Comparison of ENCODE assay signal across 18 cellular contexts in the genomic region with DNA sequence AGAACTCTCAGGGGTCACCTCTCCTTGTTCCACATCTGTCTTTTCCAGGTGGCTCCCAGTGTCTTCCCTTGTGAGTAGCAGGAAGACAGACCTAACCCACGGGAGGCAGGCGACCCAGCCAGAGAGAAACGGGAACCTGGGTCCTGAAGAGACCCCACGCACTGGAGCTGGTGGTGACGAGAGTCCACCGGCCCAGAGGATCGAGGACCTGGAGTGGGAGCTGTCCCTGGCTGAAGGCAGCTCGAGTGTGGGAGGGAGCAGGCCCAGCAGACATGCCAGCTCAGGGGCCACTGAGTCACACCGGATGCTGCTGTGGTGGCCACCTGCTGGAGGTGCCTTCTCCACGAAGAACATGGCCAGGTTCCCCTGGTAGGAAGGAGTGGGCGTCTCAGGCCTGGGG.
DNase-seq lines count a peak whose midpoint lies in the region; ATAC-seq and TF ChIP-seq lines count a peak whose summit lies in the region.
"Had no signal": no experiment of that assay in that cellular context is flagged by ENCODE, and none has a peak within 500 bp of the region (broad histone marks: within the 10 kb centered on the region; RNA-seq: fewer than 3 reads in every experiment).

No MANE protein-coding gene starts in this region.

- no peaks in the 10 kb centered on the region for H3K36me3 ChIP-seq in brain microvascular endothelial cell (replicated peaks)
- H3K36me3 ChIP-seq: BE2C had no signal

- no peak overlapping the region for H3K4me3 ChIP-seq in brain microvascular endothelial cell (ENCODE audit: low read depth, low read length)
- H3K4me3 ChIP-seq: GM23338 had no signal

- peaks cover 5% of the 10 kb centered on the region for H3K36me3 Mint-ChIP-seq in activated CD8-positive, alpha-beta T cell treated with anti-CD3 and anti-CD28 coated beads for 36 hours (ENCODE audit: low read depth)
- no peaks in the 10 kb centered on the region for H3K36me3 Mint-ChIP-seq in activated CD8-positive, alpha-beta T cell treated with anti-CD3 and anti-CD28 coated beads, Interleukin-2, amount 10 ng/mL, durations not matched to agents 7 days and 5 days (ENCODE audit: low read depth)
- H3K36me3 Mint-ChIP-seq: CD4-positive, CD25-positive, alpha-beta regulatory T cell; CD8-positive, alpha-beta memory T cell had no signal

- intact Hi-C loops in activated CD8-positive, alpha-beta T cell treated with anti-CD3 and anti-CD28 coated beads for 36 hours (cut with micrococcal nuclease) = no loop called here

- TF ChIP-seq CTCF in activated CD8-positive, alpha-beta T cell treated with anti-CD3 and anti-CD28 coated beads for 36 hours (IDR thresholded peaks at IDR 0.05) = no peak
- no peak for TF ChIP-seq CTCF in brain microvascular endothelial cell (IDR thresholded peaks at IDR 0.05; ENCODE audit: low read depth, low read length, missing control alignments)

- no peak overlapping the region for H3K4me3 Mint-ChIP-seq in activated CD8-positive, alpha-beta T cell treated with anti-CD3 and anti-CD28 coated beads for 36 hours
- no peak overlapping the region for H3K4me3 Mint-ChIP-seq in activated CD8-positive, alpha-beta T cell treated with anti-CD3 and anti-CD28 coated beads, Interleukin-2, amount 10 ng/mL, durations not matched to agents 7 days and 5 days
- H3K4me3 Mint-ChIP-seq: CD4-positive, CD25-positive, alpha-beta regulatory T cell; CD8-positive, alpha-beta memory T cell; GM23338 had no signal

- H3K9me3 Mint-ChIP-seq in activated CD8-positive, alpha-beta T cell treated with anti-CD3 and anti-CD28 coated beads for 36 hours = peaks cover 3% of the 10 kb centered on the region
- H3K9me3 Mint-ChIP-seq in activated CD8-positive, alpha-beta T cell treated with anti-CD3 and anti-CD28 coated beads, Interleukin-2, amount 10 ng/mL, durations not matched to agents 7 days and 5 days (ENCODE audit: insufficient read depth) = no peaks in the 10 kb centered on the region
- H3K9me3 Mint-ChIP-seq: CD4-positive, CD25-positive, alpha-beta regulatory T cell; GM23338 had no signal

- no peak for ATAC-seq in activated CD8-positive, alpha-beta T cell treated with anti-CD3 and anti-CD28 coated beads for 36 hours
- no peak for ATAC-seq in activated CD8-positive, alpha-beta T cell treated with anti-CD3 and anti-CD28 coated beads, Interleukin-2, amount 10 ng/mL, durations not matched to agents 7 days and 5 days
- ATAC-seq in HG03196 (IDR thresholded peaks at IDR 0.05; ENCODE audit: unreplicated experiment) (no peak), HG02763 (IDR thresholded peaks at IDR 0.05; ENCODE audit: unreplicated experiment) (no peak)
- ATAC-seq: GM23338 had no signal

- H3K27ac ChIP-seq in brain microvascular endothelial cell = no peak overlapping the region

- POLR2A ChIA-PET in activated CD8-positive, alpha-beta T cell treated with anti-CD3 and anti-CD28 coated beads for 36 hours (lab: Charles Lee) = no interaction called here
- POLR2A ChIA-PET in activated CD8-positive, alpha-beta T cell treated with anti-CD3 and anti-CD28 coated beads, Interleukin-2, amount 10 ng/mL, durations not matched to agents 7 days and 5 days (lab: Charles Lee) = no interaction called here

- H3K27me3 Mint-ChIP-seq in activated CD8-positive, alpha-beta T cell treated with anti-CD3 and anti-CD28 coated beads for 36 hours = no peaks in the 10 kb centered on the region
- H3K27me3 Mint-ChIP-seq in activated CD8-positive, alpha-beta T cell treated with anti-CD3 and anti-CD28 coated beads, Interleukin-2, amount 10 ng/mL, durations not matched to agents 7 days and 5 days (ENCODE audit: low read depth) = no peaks in the 10 kb centered on the region
- H3K27me3 Mint-ChIP-seq: CD4-positive, CD25-positive, alpha-beta regulatory T cell; CD8-positive, alpha-beta memory T cell had no signal

- no peak overlapping the region for H3K27ac Mint-ChIP-seq in activated CD8-positive, alpha-beta T cell treated with anti-CD3 and anti-CD28 coated beads for 36 hours
- no peak overlapping the region for H3K27ac Mint-ChIP-seq in activated CD8-positive, alpha-beta T cell treated with anti-CD3 and anti-CD28 coated beads, Interleukin-2, amount 10 ng/mL, durations not matched to agents 7 days and 5 days
- H3K27ac Mint-ChIP-seq: GM23338 had no signal

- peak; percentile 18 for DNase-seq in activated CD8-positive, alpha-beta T cell treated with anti-CD3 and anti-CD28 coated beads for 36 hours
- no peak for DNase-seq in activated CD8-positive, alpha-beta T cell treated with anti-CD3 and anti-CD28 coated beads, Interleukin-2, amount 10 ng/mL, durations not matched to agents 7 days and 5 days
- peak; percentile 4 for DNase-seq in AG20443 (ENCODE audit: low spot score)
- peak; percentile 16 for DNase-seq in HT1080 (ENCODE audit: low read depth)
- peak; percentile 3 for DNase-seq in iPS-NIHi7 (ENCODE audit: extremely low spot score)
- DNase-seq in brain microvascular endothelial cell = no peak
- DNase-seq: BE2C; C1 segment of cervical spinal cord; CD4-positive, CD25-positive, alpha-beta regulatory T cell; CD8-positive, alpha-beta memory T cell; COR-L47; DMS153; DMS79; GDM1; HCEC 1CT had no signal

- peaks cover 51% of the 10 kb centered on the region for H3K4me1 Mint-ChIP-seq in activated CD8-positive, alpha-beta T cell treated with anti-CD3 and anti-CD28 coated beads for 36 hours (ENCODE audit: low read depth)
- peaks cover 50% of the 10 kb centered on the region for H3K4me1 Mint-ChIP-seq in activated CD8-positive, alpha-beta T cell treated with anti-CD3 and anti-CD28 coated beads, Interleukin-2, amount 10 ng/mL, durations not matched to agents 7 days and 5 days (ENCODE audit: low read depth)

- H3K27me3 ChIP-seq in brain microvascular endothelial cell (replicated peaks) = no peaks in the 10 kb centered on the region

- in situ Hi-C loops in brain microvascular endothelial cell (cut with HindIII; ENCODE audit: low pct_ligation_motif_present, low sequenced_read_pairs) = no loop called here

- CTCF ChIA-PET in activated CD8-positive, alpha-beta T cell treated with anti-CD3 and anti-CD28 coated beads for 36 hours (lab: Charles Lee) = interaction anchor here (0.8 to 1.2 kb wide), 2 partner anchors 11 to 81 kb away, joined by 3 read pairs; no protein-coding TSS in a partner anchor
- CTCF ChIA-PET in activated CD8-positive, alpha-beta T cell treated with anti-CD3 and anti-CD28 coated beads, Interleukin-2, amount 10 ng/mL, durations not matched to agents 7 days and 5 days (lab: Charles Lee) = interaction anchor here (2.8 kb wide), 1 partner anchor 8 kb away, joined by 10 read pairs; no protein-coding TSS in a partner anchor

Comparison
In these comparisons a context has a peak if more than half of its experiments do, and no peak if none do; other contexts are left out.
1. DNase-seq: peak in activated CD8-positive, alpha-beta T cell treated with anti-CD3 and anti-CD28 coated beads for 36 hours (single experiment), AG20443 (single experiment), HT1080 (single experiment) and iPS-NIHi7 (single experiment); none in activated CD8-positive, alpha-beta T cell treated with anti-CD3 and anti-CD28 coated beads, Interleukin-2, amount 10 ng/mL, durations not matched to agents 7 days and 5 days (single experiment) and brain microvascular endothelial cell (single experiment).